In the genomic region with DNA sequence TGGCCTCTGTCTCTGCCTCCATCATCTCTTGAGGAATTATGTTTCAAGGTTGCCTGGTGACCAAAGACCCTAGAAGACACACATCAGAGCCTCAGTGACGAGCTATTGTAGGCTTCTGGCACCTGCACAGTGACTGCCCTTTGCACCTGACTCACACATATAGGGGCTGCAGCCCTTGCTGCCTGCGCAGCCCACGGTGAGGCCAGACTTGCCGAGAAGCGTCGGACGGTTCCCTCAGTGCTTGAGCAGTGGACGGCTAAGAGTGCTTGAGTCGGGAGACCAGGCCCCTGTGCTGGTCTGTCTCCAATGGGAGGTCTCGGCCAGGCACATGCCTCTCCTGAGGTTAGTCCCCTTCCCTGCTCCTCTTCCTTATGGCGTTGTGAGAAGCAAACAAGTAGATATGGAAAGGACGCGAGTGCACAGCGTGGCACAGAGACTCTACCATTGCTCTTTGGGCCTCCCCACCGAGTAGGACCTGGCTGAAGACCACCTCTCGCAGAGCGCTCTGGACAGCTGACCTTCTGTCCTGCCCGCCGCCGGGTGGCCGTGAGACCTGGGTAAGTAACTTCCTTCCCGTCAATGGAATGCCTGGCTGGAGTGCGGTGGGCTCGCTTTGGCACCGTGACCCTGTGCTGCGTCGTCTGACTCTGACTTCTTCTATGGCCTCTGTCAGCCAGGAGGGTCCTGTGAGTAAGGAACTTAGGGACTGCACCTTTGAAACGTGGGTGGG, we compare ENCODE assay signal across 17 cellular contexts. TPM values are rescaled to one million over a fixed set of nuclear protein-coding genes. Genes with fewer than 3 reads are reported as not detected.
"Had no signal": no experiment of that assay in that cellular context is flagged by ENCODE, and none has a peak within 500 bp of the region (broad histone marks: within the 10 kb centered on the region; RNA-seq: fewer than 3 reads in every experiment).

No MANE protein-coding gene starts in this region.

- H3K9me3 ChIP-seq: colonic mucosa, heart right ventricle, left lung, neutrophil, right atrium auricular region had no signal

- H3K4me3 ChIP-seq: colonic mucosa, heart right ventricle, left lung, right atrium auricular region had no signal

- H3K27me3 ChIP-seq: colonic mucosa, heart right ventricle, left lung, neutrophil, right atrium auricular region had no signal

- FAIRE-seq: frontal cortex, islet of Langerhans, small intestine had no signal

- H3K4me3 Mint-ChIP-seq: T-helper 2 cell treated with Interferon-gamma antibody and Interleukin-4, amounts not matched to agents 5 μg/mL and 100 μg/mL, for 36 hours had no signal

- ATAC-seq: heart right ventricle, left lung had no signal

- H3K36me3 ChIP-seq: colonic mucosa, left lung, neutrophil, right atrium auricular region had no signal

- DNase-seq: activated CD4-positive, alpha-beta T cell treated with anti-CD3 and anti-CD28 coated beads for 1 hour; activated CD4-positive, alpha-beta T cell treated with anti-CD3 and anti-CD28 coated beads, Interleukin-2, amount 50 U/mL, for 48 hours; colonic mucosa; effector CD4-positive, alpha-beta T cell; heart right ventricle; small intestine; stimulated activated naive CD4-positive, alpha-beta T cell; substantia nigra; trophoblast cell had no signal

- H3K4me1 ChIP-seq: colonic mucosa, left lung, right atrium auricular region had no signal

- H3K27ac ChIP-seq: colonic mucosa, heart right ventricle, left lung, neutrophil, right atrium auricular region had no signal

- H3K9me3 Mint-ChIP-seq: T-helper 2 cell treated with Interferon-gamma antibody and Interleukin-4, amounts not matched to agents 5 μg/mL and 100 μg/mL, for 36 hours had no signal

RNA-seq across cellular contexts. Expression of a gene that starts 37.7 kb away (rescaled TPM):
- total RNA-seq: myocyte had no signal
- polyA plus RNA-seq: fibroblast of lung had no signal
